Comparison of ENCODE assay signal across 7 cellular contexts in the genomic region with DNA sequence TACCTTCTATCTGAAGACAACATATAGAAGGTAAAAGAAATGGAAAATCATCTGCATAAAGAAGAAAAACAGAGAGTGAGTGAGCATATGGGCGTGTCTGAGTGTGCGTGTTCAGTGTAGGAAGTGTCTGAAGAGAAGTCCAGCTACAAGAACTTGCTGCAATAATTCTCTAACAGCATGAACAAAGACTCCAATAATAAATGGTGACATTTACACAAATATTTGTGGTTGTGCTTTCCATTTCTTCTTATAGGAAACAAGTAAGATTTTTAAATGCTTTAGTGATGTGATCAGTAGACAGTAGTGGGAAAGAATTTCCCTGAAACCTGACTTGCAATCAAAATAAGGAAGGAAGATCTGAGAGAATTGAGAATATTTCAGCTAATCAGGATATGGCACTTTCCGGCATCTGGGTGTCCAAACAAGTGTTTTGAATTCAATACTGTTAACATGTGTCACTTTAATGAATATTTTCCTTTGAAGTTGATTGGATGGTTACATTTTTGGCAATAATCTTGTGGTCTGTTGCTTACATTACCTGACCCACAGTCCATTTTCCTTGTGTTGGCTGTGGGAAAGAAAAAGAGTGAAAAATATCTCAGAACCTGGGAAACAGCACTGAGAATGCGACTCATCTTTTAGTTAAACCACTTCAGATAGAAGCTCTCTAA.
A peak's percentile ranks its signal among the peaks of the same experiment; 100 is the strongest.
DNase-seq lines count a peak whose midpoint lies in the region; ATAC-seq and TF ChIP-seq lines count a peak whose summit lies in the region.

No MANE protein-coding gene starts in this region.

- no peak for TF ChIP-seq EP300 in upper lobe of left lung (IDR thresholded peaks at IDR 0.05)

- no peak for TF ChIP-seq POLR2A in body of pancreas (IDR thresholded peaks at IDR 0.05)
- no peak for TF ChIP-seq POLR2A in upper lobe of left lung (IDR thresholded peaks at IDR 0.05)

- H3K27ac Mint-ChIP-seq in CD8-positive, alpha-beta T cell = no peak overlapping the region

- H3K27me3 Mint-ChIP-seq in CD8-positive, alpha-beta T cell (ENCODE audit: low read depth) = peaks cover 4% of the 10 kb centered on the region

- in situ Hi-C loops in KBM-7 (cut with MboI; ENCODE audit: low pct_unique_long_range_greater_than_20kb, low sequenced_read_pairs) = no loop called here
- in situ Hi-C loops in GM13976 (cut with MboI; ENCODE audit: low sequenced_read_pairs, unreplicated experiment) = no loop called here

- TF ChIP-seq CTCF in body of pancreas (IDR thresholded peaks at IDR 0.05) (no peak), upper lobe of left lung (IDR thresholded peaks at IDR 0.05) (no peak), GM13976 (IDR thresholded peaks at IDR 0.05; ENCODE audit: borderline replicate concordance, control extremely low read depth, extremely low read depth, insufficient read depth, missing control alignments) (no peak)
- TF ChIP-seq CTCF in CD8-positive, alpha-beta T cell (IDR thresholded peaks at IDR 0.05) = no peak

- no peaks in the 10 kb centered on the region for H3K9me3 Mint-ChIP-seq in CD8-positive, alpha-beta T cell

- H3K4me1 Mint-ChIP-seq in CD8-positive, alpha-beta T cell (ENCODE audit: low read depth) = no peaks in the 10 kb centered on the region

- POLR2A ChIA-PET in HEK293T (lab: Yijun Ruan, JAX) = no interaction called here
- POLR2A ChIA-PET in CD8-positive, alpha-beta T cell (lab: Charles Lee) = no interaction called here

- no peak overlapping the region for H3K4me3 Mint-ChIP-seq in CD8-positive, alpha-beta T cell

- DNase-seq in KBM-7 = peak; percentile 5
- no peak for DNase-seq in body of pancreas
- peak; percentile 93 for DNase-seq in kidney glomerular epithelial cell (lab: John Stamatoyannopoulos, UW)
- DNase-seq in upper lobe of left lung = no peak
- no peak for DNase-seq in HEK293T (ENCODE audit: extremely low spot score)
- DNase-seq in CD8-positive, alpha-beta T cell = no peak
- no peak for DNase-seq in GM13976 (ENCODE audit: low spot score)

- CTCF ChIA-PET in HEK293T (lab: Yijun Ruan, JAX) = no interaction called here
- CTCF ChIA-PET in CD8-positive, alpha-beta T cell (lab: Charles Lee) = no interaction called here

- no peaks in the 10 kb centered on the region for H3K9me3 ChIP-seq in body of pancreas
- no peaks in the 10 kb centered on the region for H3K9me3 ChIP-seq in upper lobe of left lung
- H3K9me3 ChIP-seq in CD8-positive, alpha-beta T cell (ENCODE audit: low read length) = no peaks in the 10 kb centered on the region

- H3K4me1 ChIP-seq in body of pancreas (no peaks in the 10 kb centered on the region), upper lobe of left lung (peaks cover 0 to 22% (median 9%) of the 10 kb centered on the region in 4 donors)
- H3K4me1 ChIP-seq in CD8-positive, alpha-beta T cell (ENCODE audit: insufficient read depth, low read length) = no peaks in the 10 kb centered on the region

- peak; percentile 54 for ATAC-seq in body of pancreas
- peak in 1 of 2 donors; percentile 80 for ATAC-seq in upper lobe of left lung (ENCODE audit: low FRiP score in 2 of 2)
- no peak for ATAC-seq in CD8-positive, alpha-beta T cell

- H3K36me3 Mint-ChIP-seq in CD8-positive, alpha-beta T cell = no peaks in the 10 kb centered on the region

- H3K27me3 ChIP-seq in body of pancreas (no peaks in the 10 kb centered on the region), upper lobe of left lung (no peaks in the 10 kb centered on the region)
- H3K27me3 ChIP-seq in CD8-positive, alpha-beta T cell (ENCODE audit: insufficient read depth, low read length) = no peaks in the 10 kb centered on the region

- WGBS in body of pancreas, 2 donors = 43 to 51% methylated on average over 4 of the region's 4 CpGs
- 18 to 22% methylated on average over 4 of the region's 4 CpGs for WGBS in upper lobe of left lung, 2 donors

- H3K36me3 ChIP-seq in body of pancreas (replicated peaks in 1 of 2; ENCODE audit: insufficient read depth in 1 of 2, low read depth in 2 of 2) (no peaks in the 10 kb centered on the region), upper lobe of left lung (no peaks in the 10 kb centered on the region)
- H3K36me3 ChIP-seq in CD8-positive, alpha-beta T cell (ENCODE audit: insufficient read depth, low read length) = no peaks in the 10 kb centered on the region

- H3K4me3 ChIP-seq in body of pancreas (no peak overlapping the region), upper lobe of left lung (peak overlapping the region in 3 of 4 donors; percentile 15 to 39 (median 37))
- H3K4me3 ChIP-seq in CD8-positive, alpha-beta T cell (ENCODE audit: low read depth, low read length) = no peak overlapping the region

- intact Hi-C loops in body of pancreas (cut with DNase I) = no loop called here
- intact Hi-C loops in CD8-positive, alpha-beta T cell (cut with DNase I, micrococcal nuclease) = no loop called here

- H3K27ac ChIP-seq in body of pancreas (peak overlapping the region; percentile 4 to 74 (median 56)), upper lobe of left lung (peak overlapping the region; percentile 29 to 60 (median 46))
- H3K27ac ChIP-seq in CD8-positive, alpha-beta T cell (ENCODE audit: low read depth, low read length) = no peak overlapping the region

TF ChIP-seq in HEK293T, 16 proteins besides CTCF, POLR2A, EP300 and RAD21:
- TF ChIP-seq BHLHE40 (IDR thresholded peaks at IDR 0.05; ENCODE audit: borderline replicate concordance) (no peak), L3MBTL2 (conservative IDR thresholded peaks at IDR 0.05) (no peak)

Comparison
In these comparisons a context has a peak if more than half of its experiments do, and no peak if none do; other contexts are left out.
1. DNase-seq: peak in KBM-7 (single experiment) and kidney glomerular epithelial cell (single experiment); none in body of pancreas (0 of 4), upper lobe of left lung (0 of 2), HEK293T (single experiment), CD8-positive, alpha-beta T cell (0 of 7) and GM13976 (single experiment).
2. H3K4me3 ChIP-seq: peak in upper lobe of left lung (3 of 4); none in body of pancreas (0 of 2) and CD8-positive, alpha-beta T cell (single experiment).